ENCODE assay signal across 9 cellular contexts in genomic region chr13:43132228-43132627, GRCh38.
DNase-seq lines count a peak whose midpoint lies in the region; ATAC-seq and TF ChIP-seq lines count a peak whose summit lies in the region.
"Had no signal": no experiment of that assay in that cellular context is flagged by ENCODE, and none has a peak within 500 bp of the region (broad histone marks: within the 10 kb centered on the region; RNA-seq: fewer than 3 reads in every experiment).

No MANE protein-coding gene starts in this region.

- no peaks in the 10 kb centered on the region for H3K27me3 ChIP-seq in breast epithelium
- peaks cover 42% of the 10 kb centered on the region for H3K27me3 ChIP-seq in OCI-LY3 (ENCODE audit: low read depth, low read length)
- no peaks in the 10 kb centered on the region for H3K27me3 ChIP-seq in testis

- H3K4me1 ChIP-seq in breast epithelium = no peaks in the 10 kb centered on the region
- peaks cover 24% of the 10 kb centered on the region for H3K4me1 ChIP-seq in OCI-LY3 (ENCODE audit: low read length)
- H3K4me1 ChIP-seq in testis = no peaks in the 10 kb centered on the region

- intact Hi-C loops in MCF 10A (cut with micrococcal nuclease) (loop anchor here (2.0 kb wide), 3 partner anchors 163 to 673 kb away; no protein-coding TSS in a partner anchor), breast epithelium (cut with DNase I; ENCODE audit: low total_unique reads) (no loop called here), head of caudate nucleus (cut with DNase I) (no loop called here), testis (cut with DNase I; ENCODE audit: low total_unique reads) (no loop called here)

- H3K27ac Mint-ChIP-seq in MCF 10A (ENCODE audit: low read depth, unreplicated experiment) = no peak overlapping the region

- H2AFZ ChIP-seq in OCI-LY3 (ENCODE audit: low read depth, low read length) = no peak overlapping the region

- CTCF ChIA-PET in MCF 10A (lab: Yijun Ruan, JAX) = interaction anchor here (0.5 to 1.7 kb wide), 16 partner anchors 9 to 741 kb away, joined by 3 to 8 read pairs (median 3); no protein-coding TSS in a partner anchor

- H3K79me2 ChIP-seq in OCI-LY3 (ENCODE audit: low read length) = no peaks in the 10 kb centered on the region

- H3K4me3 ChIP-seq in breast epithelium (no peak overlapping the region), OCI-LY3 (ENCODE audit: low read length) (no peak overlapping the region), testis (no peak overlapping the region)
- H3K4me3 ChIP-seq: skin epidermis had no signal

- no peaks in the 10 kb centered on the region for H4K20me1 ChIP-seq in OCI-LY3 (ENCODE audit: insufficient read depth, low read length)

- H3K9me3 ChIP-seq in breast epithelium = no peaks in the 10 kb centered on the region
- no peaks in the 10 kb centered on the region for H3K9me3 ChIP-seq in OCI-LY3 (ENCODE audit: insufficient read depth, low read length)
- no peaks in the 10 kb centered on the region for H3K9me3 ChIP-seq in testis

- H3K9ac ChIP-seq in OCI-LY3 (ENCODE audit: low read length) = no peak overlapping the region

- no peaks in the 10 kb centered on the region for H3K27me3 Mint-ChIP-seq in MCF 10A (ENCODE audit: insufficient read depth, unreplicated experiment)

- ATAC-seq in GM18907 (IDR thresholded peaks at IDR 0.05; ENCODE audit: unreplicated experiment) (no peak), GM21786 (IDR thresholded peaks at IDR 0.05; ENCODE audit: unreplicated experiment) (no peak)

- 70 to 72% methylated on average over 4 of the region's 4 CpGs for WGBS in testis, 2 donors

- TF ChIP-seq CTCF in MCF 10A (IDR thresholded peaks at IDR 0.05; ENCODE audit: unreplicated experiment) (peak; percentile 36), breast epithelium (IDR thresholded peaks at IDR 0.05) (peak in 1 of 3 donors; percentile 33), OCI-LY3 (IDR thresholded peaks at IDR 0.05; ENCODE audit: low read depth, low read length) (peak; percentile 84), testis (IDR thresholded peaks at IDR 0.05) (no peak)

- no peaks in the 10 kb centered on the region for H3K9me3 Mint-ChIP-seq in MCF 10A (ENCODE audit: unreplicated experiment)

- POLR2A ChIA-PET in MCF 10A (lab: Yijun Ruan, JAX) = interaction anchor here (0.6 to 0.7 kb wide), 3 partner anchors 41 to 525 kb away, joined by 3 to 6 read pairs (median 3); no protein-coding TSS in a partner anchor

- TF ChIP-seq POLR2A in breast epithelium (IDR thresholded peaks at IDR 0.05) (no peak), testis (IDR thresholded peaks at IDR 0.05) (no peak)

- no peak overlapping the region for H3K27ac ChIP-seq in breast epithelium
- H3K27ac ChIP-seq in OCI-LY3 (ENCODE audit: low read length) = no peak overlapping the region
- H3K27ac ChIP-seq in testis = no peak overlapping the region
- H3K27ac ChIP-seq: skin epidermis had no signal

- no peak overlapping the region for H3K4me2 ChIP-seq in OCI-LY3 (ENCODE audit: low read length)

- peak; percentile 82 for DNase-seq in MCF 10A (ENCODE audit: unreplicated experiment)
- no peak for DNase-seq in breast epithelium (ENCODE audit: low spot score in 2 of 2)
- DNase-seq in head of caudate nucleus = peak in 29 of 42 donors; percentile 7 to 87 (median 54)
- DNase-seq in testis = peak; percentile 60
- DNase-seq in KBM-7 = no peak

- H3K36me3 ChIP-seq in breast epithelium (no peaks in the 10 kb centered on the region), OCI-LY3 (replicated peaks; ENCODE audit: low read depth, low read length) (no peaks in the 10 kb centered on the region), testis (ENCODE audit: low read depth, missing control alignments) (no peaks in the 10 kb centered on the region)

- peaks cover 13% of the 10 kb centered on the region for H3K4me1 Mint-ChIP-seq in MCF 10A (ENCODE audit: insufficient read depth, unreplicated experiment)

- H3K4me3 Mint-ChIP-seq in MCF 10A (ENCODE audit: unreplicated experiment) = no peak overlapping the region

- H3K36me3 Mint-ChIP-seq in MCF 10A (ENCODE audit: insufficient read depth, unreplicated experiment) = no peaks in the 10 kb centered on the region

- no TSS peak for BruUV-seq in MCF 10A (replicated peaks; lab: Mats Ljungman, UMichigan)

- in situ Hi-C loops in KBM-7 (cut with MboI; ENCODE audit: low pct_unique_long_range_greater_than_20kb, low sequenced_read_pairs) = no loop called here

Comparison
In these comparisons a context has a peak if more than half of its experiments do, and no peak if none do; other contexts are left out.
1. DNase-seq: peak in MCF 10A (single experiment), head of caudate nucleus (29 of 42) and testis (single experiment); none in breast epithelium (0 of 2) and KBM-7 (single experiment).
2. CTCF ChIP-seq: peak in MCF 10A (single experiment) and OCI-LY3 (single experiment); none in testis (0 of 3).